In genomic region chr3:129126726-129127280, GRCh38 we compare ENCODE assay signal across 21 cellular contexts. TPM values are rescaled to one million over a fixed set of nuclear protein-coding genes. Genes with fewer than 3 reads are reported as not detected.
DNase-seq lines count a peak whose midpoint lies in the region; ATAC-seq and TF ChIP-seq lines count a peak whose summit lies in the region.
"Had no signal": no experiment of that assay in that cellular context is flagged by ENCODE, and none has a peak within 500 bp of the region (broad histone marks: within the 10 kb centered on the region; RNA-seq: fewer than 3 reads in every experiment).

No MANE protein-coding gene starts in this region.

- H3K27me3 Mint-ChIP-seq in activated CD8-positive, alpha-beta memory T cell treated with anti-CD3 and anti-CD28 coated beads, Interleukin-2, amount 10 ng/mL, durations not matched to agents 7 days and 5 days = no peaks in the 10 kb centered on the region
- H3K27me3 Mint-ChIP-seq in T-cell (no peaks in the 10 kb centered on the region), osteocyte (ENCODE audit: unreplicated experiment) (no peaks in the 10 kb centered on the region), immature natural killer cell (ENCODE audit: low read depth in 3 of 3) (peaks cover 3 to 6% (median 3%) of the 10 kb centered on the region in 3 donors)
- no peaks in the 10 kb centered on the region for H3K27me3 Mint-ChIP-seq in central memory CD8-positive, alpha-beta T cell

- CTCF ChIA-PET in activated CD8-positive, alpha-beta memory T cell treated with anti-CD3 and anti-CD28 coated beads, Interleukin-2, amount 10 ng/mL, durations not matched to agents 7 days and 5 days (lab: Charles Lee) = no interaction called here
- CTCF ChIA-PET in T-cell (lab: Charles Lee) = interaction anchor here in 1 of 2 donors (0.7 kb wide), 1 partner anchor 74 kb away, joined by 3 read pairs; no protein-coding TSS in a partner anchor

- no peak overlapping the region for H3K4me3 Mint-ChIP-seq in activated CD8-positive, alpha-beta memory T cell treated with anti-CD3 and anti-CD28 coated beads, Interleukin-2, amount 10 ng/mL, durations not matched to agents 7 days and 5 days
- H3K4me3 Mint-ChIP-seq in T-cell (no peak overlapping the region), osteocyte (ENCODE audit: unreplicated experiment) (no peak overlapping the region), immature natural killer cell (no peak overlapping the region)
- no peak overlapping the region for H3K4me3 Mint-ChIP-seq in central memory CD8-positive, alpha-beta T cell

- no peak for ATAC-seq in activated CD8-positive, alpha-beta memory T cell treated with anti-CD3 and anti-CD28 coated beads, Interleukin-2, amount 10 ng/mL, durations not matched to agents 7 days and 5 days
- ATAC-seq in T-cell (replicated peaks in 1 of 4) = no peak
- ATAC-seq in central memory CD8-positive, alpha-beta T cell (replicated peaks; ENCODE audit: extremely low read depth, poor library complexity, severe bottlenecking) = no peak
- ATAC-seq in left cardiac atrium = no peak
- ATAC-seq: A549, heart left ventricle, left lobe of liver had no signal

- POLR2A ChIA-PET in T-cell (lab: Charles Lee) = interaction anchor here in 1 of 2 donors (0.5 kb wide), 1 partner anchor 10 kb away, joined by 5 read pairs; no protein-coding TSS in a partner anchor

- H3K27ac Mint-ChIP-seq in activated CD8-positive, alpha-beta memory T cell treated with anti-CD3 and anti-CD28 coated beads, Interleukin-2, amount 10 ng/mL, durations not matched to agents 7 days and 5 days = peak overlapping the region; percentile 52
- peak overlapping the region; percentile 44 to 78 for H3K27ac Mint-ChIP-seq in T-cell
- peak overlapping the region; percentile 24 for H3K27ac Mint-ChIP-seq in central memory CD8-positive, alpha-beta T cell (ENCODE audit: low read depth)
- H3K27ac Mint-ChIP-seq in osteocyte (ENCODE audit: unreplicated experiment) = peak overlapping the region; percentile 37
- H3K27ac Mint-ChIP-seq in immature natural killer cell = peak overlapping the region in 3 of 6 donors; percentile 40 to 68 (median 48)

- DNase-seq in activated CD8-positive, alpha-beta memory T cell treated with anti-CD3 and anti-CD28 coated beads, Interleukin-2, amount 10 ng/mL, durations not matched to agents 7 days and 5 days = no peak
- no peak for DNase-seq in activated CD8-positive, alpha-beta memory T cell treated with anti-CD3 and anti-CD28 coated beads for 24 hours
- DNase-seq in T-cell = no peak
- no peak for DNase-seq in central memory CD8-positive, alpha-beta T cell (ENCODE audit: low spot score in 2 of 2)
- DNase-seq in osteocyte (ENCODE audit: extremely low spot score, unreplicated experiment) = no peak
- no peak for DNase-seq in stimulated activated CD4-positive, alpha-beta T cell treated with anti-CD3 and anti-CD28 coated beads, Interleukin-2, amount 100 ng/mL, for 24 hours
- DNase-seq in left cardiac atrium = no peak
- DNase-seq in immature natural killer cell = no peak
- DNase-seq: activated CD4-positive, alpha-beta T cell treated with anti-CD3 and anti-CD28 coated beads for 48 hours; brain microvascular endothelial cell; cortex of kidney; GM23248; heart left ventricle; MM.1S; NCI-H1436; NCI-H2171; NCI-H526; nucleus accumbens; stimulated activated CD8-positive, alpha-beta memory T cell treated with anti-CD3 and anti-CD28 coated beads, Interleukin-4, amount 100 ng/mL, for 48 hours had no signal

- peaks cover 18% of the 10 kb centered on the region for H3K4me1 Mint-ChIP-seq in activated CD8-positive, alpha-beta memory T cell treated with anti-CD3 and anti-CD28 coated beads, Interleukin-2, amount 10 ng/mL, durations not matched to agents 7 days and 5 days
- H3K4me1 Mint-ChIP-seq in T-cell = peaks cover 9 to 21% (median 18%) of the 10 kb centered on the region in 3 donors
- peaks cover 22% of the 10 kb centered on the region for H3K4me1 Mint-ChIP-seq in central memory CD8-positive, alpha-beta T cell
- H3K4me1 Mint-ChIP-seq in osteocyte (ENCODE audit: unreplicated experiment) = peaks cover 9% of the 10 kb centered on the region
- H3K4me1 Mint-ChIP-seq in immature natural killer cell = peaks cover 28 to 30% of the 10 kb centered on the region in 2 donors

- intact Hi-C loops in left cardiac atrium (cut with DNase I) = no loop called here

- no peak for TF ChIP-seq CTCF in osteocyte (IDR thresholded peaks at IDR 0.05)

- H3K9me3 Mint-ChIP-seq in activated CD8-positive, alpha-beta memory T cell treated with anti-CD3 and anti-CD28 coated beads, Interleukin-2, amount 10 ng/mL, durations not matched to agents 7 days and 5 days (ENCODE audit: low read depth) = no peaks in the 10 kb centered on the region
- no peaks in the 10 kb centered on the region for H3K9me3 Mint-ChIP-seq in T-cell
- H3K9me3 Mint-ChIP-seq in central memory CD8-positive, alpha-beta T cell = no peaks in the 10 kb centered on the region
- no peaks in the 10 kb centered on the region for H3K9me3 Mint-ChIP-seq in osteocyte (ENCODE audit: unreplicated experiment)
- H3K9me3 Mint-ChIP-seq in immature natural killer cell = no peaks in the 10 kb centered on the region

- peaks cover 13% of the 10 kb centered on the region for H3K36me3 Mint-ChIP-seq in activated CD8-positive, alpha-beta memory T cell treated with anti-CD3 and anti-CD28 coated beads, Interleukin-2, amount 10 ng/mL, durations not matched to agents 7 days and 5 days
- H3K36me3 Mint-ChIP-seq in T-cell (peaks cover 18% of the 10 kb centered on the region), osteocyte (ENCODE audit: unreplicated experiment) (peaks cover 22% of the 10 kb centered on the region), immature natural killer cell (peaks cover 3 to 19% (median 12%) of the 10 kb centered on the region in 3 donors)
- peaks cover 36% of the 10 kb centered on the region for H3K36me3 Mint-ChIP-seq in central memory CD8-positive, alpha-beta T cell (ENCODE audit: insufficient read depth)

RNA-seq across cellular contexts. Expression of gene RAB43, which starts 5.2 kb away (rescaled TPM):
- total RNA-seq in activated CD8-positive, alpha-beta memory T cell treated with anti-CD3 and anti-CD28 coated beads, Interleukin-2, amount 10 ng/mL, durations not matched to agents 7 days and 5 days = 10 to 100 TPM; 33.7 to 36.1 TPM
- total RNA-seq in T-cell (10 to 100 TPM; 53.8 to 96.9 (median 77.6) TPM), osteocyte (16.7 and 23.2 TPM in 2 replicates), left cardiac atrium (1 to 10 TPM; 6.4 to 6.9 TPM)
- 10 to 100 TPM in 2 of 3 donors, 1 to 10 TPM in 1; 8.1 to 20.1 (median 12.5) TPM for polyA plus RNA-seq in immature natural killer cell

RNA-seq across cellular contexts. Expression of gene ISY1, which starts 34.1 kb away (rescaled TPM):
- total RNA-seq in activated CD8-positive, alpha-beta memory T cell treated with anti-CD3 and anti-CD28 coated beads, Interleukin-2, amount 10 ng/mL, durations not matched to agents 7 days and 5 days = 10 to 100 TPM; 44.4 to 75.9 TPM
- total RNA-seq in T-cell (10 to 100 TPM; 34.8 to 42.0 (median 35.9) TPM), osteocyte (42.2 and 42.6 TPM in 2 replicates), left cardiac atrium (10 to 100 TPM; 23.3 to 28.3 TPM)
- polyA plus RNA-seq in immature natural killer cell = 100 to 1,000 TPM in 2 of 3 donors, 10 to 100 TPM in 1; 91.1 to 107 (median 103) TPM

RNA-seq across cellular contexts. Expression of gene CNBP, which starts 56.9 kb away (rescaled TPM):
- 100 to 1,000 TPM; 270 to 330 TPM for total RNA-seq in activated CD8-positive, alpha-beta memory T cell treated with anti-CD3 and anti-CD28 coated beads, Interleukin-2, amount 10 ng/mL, durations not matched to agents 7 days and 5 days
- total RNA-seq in T-cell = 100 to 1,000 TPM; 280 to 382 (median 356) TPM
- total RNA-seq in osteocyte = 199 and 203 TPM in 2 replicates
- total RNA-seq in left cardiac atrium = 100 to 1,000 TPM; 342 to 378 TPM
- polyA plus RNA-seq in immature natural killer cell = 1,000 to 10,000 TPM in 1 of 3 donors, 100 to 1,000 TPM in 2; 728 to 1,257 (median 878) TPM
